25 cellular contexts compared by ENCODE assay signal in genomic region chr13:109148243-109148642, GRCh38.
DNase-seq lines count a peak whose midpoint lies in the region; ATAC-seq, FAIRE-seq and TF ChIP-seq lines count a peak whose summit lies in the region.
"Had no signal": no experiment of that assay in that cellular context is flagged by ENCODE, and none has a peak within 500 bp of the region (broad histone marks: within the 10 kb centered on the region; RNA-seq: fewer than 3 reads in every experiment).

No MANE protein-coding gene starts in this region.

- no peak for TF ChIP-seq POLR2A in A549 (IDR thresholded peaks at IDR 0.05; ENCODE audit: low read length)

- peak overlapping the region; percentile 95 to 96 for H3K27ac ChIP-seq in A549
- H3K27ac ChIP-seq: hepatocyte, HL-60, psoas muscle had no signal

- H3K4me1 Mint-ChIP-seq in HFFc6 (ENCODE audit: low read depth) = peaks cover 55% of the 10 kb centered on the region
- H3K4me1 Mint-ChIP-seq: activated CD4-positive, alpha-beta T cell treated with anti-CD3 and anti-CD28 coated beads, Interleukin-2, amount 10 ng/mL, durations not matched to agents 24 days and 14 days; IgD-negative memory B cell had no signal

- POLR2A ChIA-PET in A549 (lab: Yijun Ruan, JAX) = interaction anchor here (0.6 to 1.1 kb wide), 2 partner anchors 636 to 835 kb away, joined by 3 read pairs; no protein-coding TSS in a partner anchor

- H3K4me2 ChIP-seq in A549 = peak overlapping the region; percentile 78
- H3K4me2 ChIP-seq: hepatocyte had no signal

- peaks cover 56% of the 10 kb centered on the region for H3K4me1 ChIP-seq in A549
- H3K4me1 ChIP-seq: psoas muscle had no signal

- peaks cover 8% of the 10 kb centered on the region for H3K36me3 Mint-ChIP-seq in HFFc6 (ENCODE audit: low read depth)
- H3K36me3 Mint-ChIP-seq: CD14-positive monocyte, IgD-negative memory B cell had no signal

- DNase-seq in A549 (ENCODE audit: low read depth in 1 of 2, low spot score in 1 of 2) (peak in 1 of 2 experiments; percentile 25), HFFc6 (peak; percentile 77), amniotic epithelial cell (ENCODE audit: low read depth) (peak; percentile 92), iris pigment epithelial cell (ENCODE audit: low read depth) (peak; percentile 83), DMS79 treated with DMSO at 0.1 percent for 48 hours (lab: John Stamatoyannopoulos, UW) (no peak), RKO (ENCODE audit: low spot score) (no peak)
- DNase-seq: activated CD4-positive, alpha-beta T cell treated with anti-CD3 and anti-CD28 coated beads, Interleukin-2, amount 10 ng/mL, durations not matched to agents 24 days and 14 days; activated CD8-positive, alpha-beta memory T cell treated with anti-CD3 and anti-CD28 coated beads, Interleukin-2, amount 50 U/mL, for 48 hours; activated gamma-delta T cell; amniotic stem cell; caudate nucleus; esophagus squamous epithelium; H9; kidney; NCI-H1694; NCI-H345; psoas muscle had no signal

- peak overlapping the region; percentile 48 for H3K27ac Mint-ChIP-seq in HFFc6
- H3K27ac Mint-ChIP-seq: activated CD4-positive, alpha-beta T cell treated with anti-CD3 and anti-CD28 coated beads, Interleukin-2, amount 10 ng/mL, durations not matched to agents 24 days and 14 days; CD14-positive monocyte; H9 had no signal

- TF ChIP-seq RAD21 in A549 (conservative IDR thresholded peaks at IDR 0.05 in 1 of 2, IDR thresholded peaks at IDR 0.05 in 1 of 2) = no peak

- no peaks in the 10 kb centered on the region for H3K9me3 Mint-ChIP-seq in HFFc6
- H3K9me3 Mint-ChIP-seq: activated CD4-positive, alpha-beta T cell treated with anti-CD3 and anti-CD28 coated beads, Interleukin-2, amount 10 ng/mL, durations not matched to agents 24 days and 14 days; CD14-positive monocyte; H9; IgD-negative memory B cell; neural crest cell had no signal

- H3K4me3 Mint-ChIP-seq in HFFc6 = no peak overlapping the region
- H3K4me3 Mint-ChIP-seq: activated CD4-positive, alpha-beta T cell treated with anti-CD3 and anti-CD28 coated beads, Interleukin-2, amount 10 ng/mL, durations not matched to agents 24 days and 14 days; CD14-positive monocyte; H9; IgD-negative memory B cell; neural crest cell had no signal

- no peak for FAIRE-seq in A549 (lab: Jason Lieb, UNC)
- FAIRE-seq: GM12891, kidney had no signal

- CTCF ChIA-PET in A549 (lab: Yijun Ruan, JAX) = interaction anchor here (0.9 to 1.1 kb wide), 2 partner anchors 116 to 635 kb away, joined by 3 read pairs; no protein-coding TSS in a partner anchor

- ATAC-seq in A549 (no peak), HG03460 (IDR thresholded peaks at IDR 0.05; ENCODE audit: unreplicated experiment) (no peak), GM19467 (IDR thresholded peaks at IDR 0.05; ENCODE audit: unreplicated experiment) (no peak)
- ATAC-seq: psoas muscle had no signal

- TF ChIP-seq EP300 in A549 (IDR thresholded peaks at IDR 0.05) = no peak

- no peaks in the 10 kb centered on the region for H3K27me3 Mint-ChIP-seq in HFFc6 (ENCODE audit: insufficient read depth)
- H3K27me3 Mint-ChIP-seq: activated CD4-positive, alpha-beta T cell treated with anti-CD3 and anti-CD28 coated beads, Interleukin-2, amount 10 ng/mL, durations not matched to agents 24 days and 14 days had no signal

- no peak for TF ChIP-seq CTCF in A549 (IDR thresholded peaks at IDR 0.05)
- TF ChIP-seq CTCF in HFFc6 (IDR thresholded peaks at IDR 0.05) = no peak

- no peaks in the 10 kb centered on the region for H3K9me3 ChIP-seq in A549
- H3K9me3 ChIP-seq: esophagus squamous epithelium, psoas muscle had no signal

- 76% methylated on average over 3 of the region's 3 CpGs for WGBS in A549 (ENCODE audit: missing lambda C conversion rate)

- no peak overlapping the region for H3K4me3 ChIP-seq in A549
- H3K4me3 ChIP-seq: esophagus squamous epithelium, hepatocyte, psoas muscle had no signal

TF ChIP-seq in A549, 52 proteins besides CTCF, POLR2A, EP300 and RAD21:
- TF ChIP-seq MAFK (IDR thresholded peaks at IDR 0.05; ENCODE audit: partially characterized antibody) (no peak), CEBPB (IDR thresholded peaks at IDR 0.05) (peak in 1 of 2 experiments; percentile 43; a peak in 2 of 4 replicates), GATA3 (IDR thresholded peaks at IDR 0.05; ENCODE audit: borderline replicate concordance) (peak; percentile 26; the same call in 1 of the 2 replicates)

Comparison
In these comparisons a context has a peak if more than half of its experiments do, and no peak if none do; other contexts are left out.
1. DNase-seq: peak in HFFc6 (single experiment), amniotic epithelial cell (single experiment) and iris pigment epithelial cell (single experiment); none in DMS79 treated with DMSO at 0.1 percent for 48 hours (single experiment) and RKO (single experiment).